25 cellular contexts compared by ENCODE assay signal in the genomic region with DNA sequence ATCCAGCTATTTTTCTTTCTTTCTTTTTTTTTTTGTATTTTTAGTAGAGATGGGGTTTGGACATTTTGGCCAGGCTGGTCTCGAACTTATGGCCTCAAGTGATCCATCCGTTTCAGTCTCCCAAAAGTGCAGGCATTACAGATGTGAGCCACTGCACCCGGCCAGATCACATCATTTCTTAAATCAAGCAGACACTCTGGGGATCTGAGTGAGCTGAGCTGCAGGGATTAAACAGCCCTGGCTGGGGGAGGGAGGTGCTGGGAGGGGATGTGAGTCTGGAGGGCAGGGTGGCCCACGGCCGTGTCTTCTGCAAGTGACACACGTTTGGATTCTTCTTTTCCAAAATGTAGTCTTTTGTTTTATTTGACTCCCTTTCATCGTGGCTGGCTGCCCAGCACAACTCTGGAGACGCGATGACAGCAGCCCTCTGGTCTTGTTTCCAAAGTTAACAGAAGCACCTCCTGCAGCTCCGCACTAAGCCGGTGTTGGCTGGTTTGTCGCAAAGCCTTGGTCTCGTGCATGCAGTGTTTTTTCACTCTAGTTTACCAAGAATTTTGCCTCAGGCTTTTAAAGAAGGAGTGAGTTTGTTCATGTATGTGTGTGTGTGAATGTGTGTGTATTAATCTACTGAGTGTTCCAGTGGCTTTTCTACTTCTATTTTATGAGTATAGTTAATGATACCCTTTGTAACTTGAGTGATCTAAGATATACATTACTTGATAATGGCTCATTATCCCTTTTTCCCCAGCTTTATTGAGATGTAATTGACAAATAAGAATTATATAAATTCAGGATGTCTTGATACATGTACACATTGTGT. TPM values are rescaled to one million over a fixed set of nuclear protein-coding genes. Genes with fewer than 3 reads are reported as not detected.
A peak's percentile ranks its signal among the peaks of the same experiment; 100 is the strongest.
DNase-seq lines count a peak whose midpoint lies in the region; TF ChIP-seq lines count a peak whose summit lies in the region.
"Had no signal": no experiment of that assay in that cellular context is flagged by ENCODE, and none has a peak within 500 bp of the region (broad histone marks: within the 10 kb centered on the region; RNA-seq: fewer than 3 reads in every experiment).

No MANE protein-coding gene starts in this region.

- H3K4me1 Mint-ChIP-seq in mesothelial cell of epicardium, result peaks cover 8% of the 10 kb centered on the region

- H3K27ac ChIP-seq in WERI-Rb-1, result peak overlapping the region; percentile 18; the same call in 1 of the 2 replicates
- H3K27ac ChIP-seq: dorsolateral prefrontal cortex, epithelial cell of prostate, gastrocnemius medialis, KMS-11, thoracic aorta had no signal

- no peak overlapping the region for H3K4me3 Mint-ChIP-seq in mesothelial cell of epicardium
- H3K4me3 Mint-ChIP-seq: activated CD4-positive, alpha-beta memory T cell treated with anti-CD3 and anti-CD28 coated beads, Interleukin-2, amount 10 ng/mL, durations not matched to agents 7 days and 5 days had no signal

- H3K27ac Mint-ChIP-seq in mesothelial cell of epicardium, result peak overlapping the region; percentile 43
- H3K27ac Mint-ChIP-seq: activated CD4-positive, alpha-beta memory T cell treated with anti-CD3 and anti-CD28 coated beads, Interleukin-2, amount 10 ng/mL, durations not matched to agents 7 days and 5 days had no signal

- DNase-seq in ELF-1 (ENCODE audit: low read depth, low spot score), result peak; percentile 63
- DNase-seq in NCI-H146 (lab: John Stamatoyannopoulos, UW), result peak; percentile 67
- DNase-seq in WERI-Rb-1, result peak; percentile 81
- peak in 1 of 2 experiments; percentile 38 for DNase-seq in mesothelial cell of epicardium (ENCODE audit: low spot score in 2 of 2, unreplicated experiment in 2 of 2)
- DNase-seq in activated naive CD4-positive, alpha-beta T cell treated with anti-CD3 and anti-CD28 coated beads, Interleukin-2, amount 50 U/mL, for 16 hours, result no peak
- DNase-seq in NCI-H1048 (lab: John Stamatoyannopoulos, UW), result no peak
- DNase-seq in NCI-H2171 (lab: John Stamatoyannopoulos, UW), result no peak
- DNase-seq: activated CD4-positive, CD25-positive, alpha-beta regulatory T cell; amniotic stem cell; DND-41; dorsolateral prefrontal cortex; gastrocnemius medialis; mesendoderm; MV-4-11; NCI-H2107; stimulated activated naive CD4-positive, alpha-beta T cell had no signal

- H3K27me3 ChIP-seq in WERI-Rb-1 (ENCODE audit: insufficient read depth, low read depth, severe bottlenecking), result no peaks in the 10 kb centered on the region

- H3K4me3 ChIP-seq in WERI-Rb-1 (ENCODE audit: low read depth, low read length), result peak overlapping the region; percentile 9
- H3K4me3 ChIP-seq: dorsolateral prefrontal cortex, gastrocnemius medialis, thoracic aorta had no signal

- peaks cover 26% of the 10 kb centered on the region for H3K9me3 Mint-ChIP-seq in mesothelial cell of epicardium

- H3K36me3 Mint-ChIP-seq in mesothelial cell of epicardium, result no peaks in the 10 kb centered on the region

- peaks cover 24% of the 10 kb centered on the region for H3K27me3 Mint-ChIP-seq in mesothelial cell of epicardium (ENCODE audit: low read depth)

- TF ChIP-seq CTCF in WERI-Rb-1 (IDR thresholded peaks at IDR 0.05; ENCODE audit: low read depth, low read length), result no peak
- TF ChIP-seq CTCF in mesothelial cell of epicardium (IDR thresholded peaks at IDR 0.05; ENCODE audit: unreplicated experiment), result no peak

- H3K36me3 ChIP-seq in WERI-Rb-1, result no peaks in the 10 kb centered on the region
- H3K36me3 ChIP-seq: gastrocnemius medialis, thoracic aorta had no signal

- peaks cover 6% of the 10 kb centered on the region for H3K9me3 ChIP-seq in WERI-Rb-1 (ENCODE audit: severe bottlenecking)

RNA-seq across cellular contexts. Expression of gene KRTAP10-5, which starts 2.8 kb away (rescaled TPM):
- not detected in 3 replicates for total RNA-seq in mesothelial cell of epicardium
- total RNA-seq: activated CD4-positive, alpha-beta memory T cell treated with anti-CD3 and anti-CD28 coated beads, Interleukin-2, amount 10 ng/mL, durations not matched to agents 7 days and 5 days; CD4-positive, alpha-beta memory T cell; dorsolateral prefrontal cortex; gastrocnemius medialis; H4; HT-29; naive thymus-derived CD4-positive, alpha-beta T cell; skeletal muscle tissue; thoracic aorta had no signal

RNA-seq across cellular contexts. Expression of gene KRTAP10-6, which starts 9.1 kb away (rescaled TPM):
- total RNA-seq in mesothelial cell of epicardium, result not detected in 3 replicates
- total RNA-seq: activated CD4-positive, alpha-beta memory T cell treated with anti-CD3 and anti-CD28 coated beads, Interleukin-2, amount 10 ng/mL, durations not matched to agents 7 days and 5 days; CD4-positive, alpha-beta memory T cell; dorsolateral prefrontal cortex; gastrocnemius medialis; H4; HT-29; naive thymus-derived CD4-positive, alpha-beta T cell; skeletal muscle tissue; thoracic aorta had no signal

RNA-seq across cellular contexts. Expression of gene KRTAP10-4, which starts 9.7 kb away (rescaled TPM):
- not detected in 3 replicates for total RNA-seq in mesothelial cell of epicardium
- total RNA-seq: activated CD4-positive, alpha-beta memory T cell treated with anti-CD3 and anti-CD28 coated beads, Interleukin-2, amount 10 ng/mL, durations not matched to agents 7 days and 5 days; CD4-positive, alpha-beta memory T cell; dorsolateral prefrontal cortex; gastrocnemius medialis; H4; HT-29; naive thymus-derived CD4-positive, alpha-beta T cell; skeletal muscle tissue; thoracic aorta had no signal

RNA-seq across cellular contexts. Expression of gene KRTAP10-7, which starts 17.2 kb away (rescaled TPM):
- not detected in 3 replicates for total RNA-seq in mesothelial cell of epicardium
- total RNA-seq: activated CD4-positive, alpha-beta memory T cell treated with anti-CD3 and anti-CD28 coated beads, Interleukin-2, amount 10 ng/mL, durations not matched to agents 7 days and 5 days; CD4-positive, alpha-beta memory T cell; dorsolateral prefrontal cortex; gastrocnemius medialis; H4; HT-29; naive thymus-derived CD4-positive, alpha-beta T cell; skeletal muscle tissue; thoracic aorta had no signal

RNA-seq across cellular contexts. Expression of gene KRTAP10-3, which starts 24.6 kb away (rescaled TPM):
- not detected in 3 replicates for total RNA-seq in mesothelial cell of epicardium
- total RNA-seq: activated CD4-positive, alpha-beta memory T cell treated with anti-CD3 and anti-CD28 coated beads, Interleukin-2, amount 10 ng/mL, durations not matched to agents 7 days and 5 days; CD4-positive, alpha-beta memory T cell; gastrocnemius medialis; H4; HT-29; naive thymus-derived CD4-positive, alpha-beta T cell; skeletal muscle tissue; thoracic aorta had no signal

Comparison
In these comparisons a context has a peak if more than half of its experiments do, and no peak if none do; other contexts are left out.
1. DNase-seq: peak in ELF-1 (single experiment), NCI-H146 (single experiment) and WERI-Rb-1 (single experiment); none in activated naive CD4-positive, alpha-beta T cell treated with anti-CD3 and anti-CD28 coated beads, Interleukin-2, amount 50 U/mL, for 16 hours (single experiment), NCI-H1048 (single experiment) and NCI-H2171 (single experiment).